1 cellular context compared by ENCODE assay signal in the genomic region with DNA sequence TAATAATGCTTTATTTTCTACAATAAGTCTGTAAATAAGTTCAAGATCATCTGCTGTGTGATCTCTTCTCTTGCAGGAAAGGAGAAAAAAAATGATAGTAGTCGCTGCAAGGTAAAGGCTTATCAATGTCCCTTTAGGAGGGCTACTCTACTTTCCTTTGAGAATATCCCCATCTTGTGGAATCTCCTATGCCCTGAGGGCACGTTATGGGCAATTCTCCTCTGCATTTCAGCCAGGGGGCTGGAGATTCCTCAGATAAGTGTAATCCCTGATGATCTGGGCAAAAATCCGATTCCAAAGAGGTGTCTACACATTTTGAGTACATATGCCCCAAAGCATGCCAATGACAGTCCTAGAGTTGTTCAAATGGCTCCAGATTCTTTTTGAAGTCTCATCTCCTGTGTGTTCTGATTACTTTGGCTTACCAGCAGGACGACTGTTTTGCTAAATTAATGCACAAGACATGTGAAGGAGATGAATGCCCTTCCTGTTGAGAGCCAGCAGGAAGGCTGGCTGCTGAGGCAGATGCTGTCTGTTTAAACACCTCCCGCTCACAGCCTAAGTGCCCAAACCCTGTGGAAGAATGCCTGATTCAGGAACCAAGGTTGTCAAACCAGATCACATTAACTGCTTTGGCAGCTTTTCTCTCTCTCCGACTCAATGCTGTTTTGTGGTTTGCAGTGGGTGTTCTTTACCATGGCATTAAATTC.
TF ChIP-seq lines count a peak whose summit lies in the region.

No MANE protein-coding gene starts in this region.

TF ChIP-seq in WTC11, 78 proteins besides CTCF, POLR2A, EP300 and RAD21 (continued from another document):
- TF ChIP-seq, protein P1, sequence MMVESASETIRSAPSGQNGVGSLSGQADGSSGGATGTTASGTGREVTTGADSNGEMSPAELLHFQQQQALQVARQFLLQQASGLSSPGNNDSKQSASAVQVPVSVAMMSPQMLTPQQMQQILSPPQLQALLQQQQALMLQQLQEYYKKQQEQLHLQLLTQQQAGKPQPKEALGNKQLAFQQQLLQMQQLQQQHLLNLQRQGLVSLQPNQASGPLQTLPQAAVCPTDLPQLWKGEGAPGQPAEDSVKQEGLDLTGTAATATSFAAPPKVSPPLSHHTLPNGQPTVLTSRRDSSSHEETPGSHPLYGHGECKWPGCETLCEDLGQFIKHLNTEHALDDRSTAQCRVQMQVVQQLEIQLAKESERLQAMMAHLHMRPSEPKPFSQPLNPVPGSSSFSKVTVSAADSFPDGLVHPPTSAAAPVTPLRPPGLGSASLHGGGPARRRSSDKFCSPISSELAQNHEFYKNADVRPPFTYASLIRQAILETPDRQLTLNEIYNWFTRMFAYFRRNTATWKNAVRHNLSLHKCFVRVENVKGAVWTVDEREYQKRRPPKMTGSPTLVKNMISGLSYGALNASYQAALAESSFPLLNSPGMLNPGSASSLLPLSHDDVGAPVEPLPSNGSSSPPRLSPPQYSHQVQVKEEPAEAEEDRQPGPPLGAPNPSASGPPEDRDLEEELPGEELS (CRISPR knock-in tag; IDR thresholded peaks at IDR 0.05), result peak; percentile 54; the same call in 1 of the 2 replicates
- TF ChIP-seq SOX15 (CRISPR knock-in tag; IDR thresholded peaks at IDR 0.05) (no peak), TEAD1 (CRISPR knock-in tag; IDR thresholded peaks at IDR 0.05) (peak; percentile 93; the same call in 1 of the 2 replicates), CREM (CRISPR knock-in tag; IDR thresholded peaks at IDR 0.05) (peak; percentile 41; the same call in 1 of the 2 replicates)
